ENCODE assay signal across 17 cellular contexts in genomic region chr9:9091387-9091786, GRCh38.
"Had no signal": no experiment of that assay in that cellular context is flagged by ENCODE, and none has a peak within 500 bp of the region (broad histone marks: within the 10 kb centered on the region; RNA-seq: fewer than 3 reads in every experiment).

No MANE protein-coding gene starts in this region.

- H3K9me3 Mint-ChIP-seq: endodermal cell had no signal

- H3K4me1 Mint-ChIP-seq: activated CD4-positive, alpha-beta T cell treated with anti-CD3 and anti-CD28 coated beads, Interleukin-2, amount 10 ng/mL, durations not matched to agents 7 days and 5 days; endodermal cell; natural killer cell had no signal

- H3K36me3 Mint-ChIP-seq: activated naive CD8-positive, alpha-beta T cell; natural killer cell had no signal

- H3K27me3 Mint-ChIP-seq: activated CD4-positive, alpha-beta T cell treated with anti-CD3 and anti-CD28 coated beads, Interleukin-2, amount 10 ng/mL, durations not matched to agents 7 days and 5 days; activated naive CD8-positive, alpha-beta T cell had no signal

- H3K27me3 ChIP-seq: dorsolateral prefrontal cortex, right atrium auricular region had no signal

- H3K27ac ChIP-seq: dorsolateral prefrontal cortex, right atrium auricular region had no signal

- DNase-seq: activated CD4-positive, alpha-beta T cell treated with anti-CD3 and anti-CD28 coated beads, Interleukin-2, amount 10 ng/mL, durations not matched to agents 7 days and 5 days; activated CD4-positive, CD25-positive, alpha-beta regulatory T cell; activated CD8-positive, alpha-beta memory T cell treated with anti-CD3 and anti-CD28 coated beads for 24 hours; activated gamma-delta T cell treated with Interleukin-2 at 50 U/mL for 16 hours; amygdala; dorsolateral prefrontal cortex; endodermal cell; hippocampal formation; left ventricle myocardium superior; mesendoderm; natural killer cell; nucleus accumbens; stimulated activated naive CD8-positive, alpha-beta T cell treated with anti-CD3 and anti-CD28 coated beads, Interleukin-15, Interleukin-2, amounts not matched to agents 100 U/mL and 50 U/mL, for 24 hours; trophoblast cell had no signal

- H3K4me3 ChIP-seq: dorsolateral prefrontal cortex, right atrium auricular region had no signal

- ATAC-seq: left ventricle myocardium superior; natural killer cell; stimulated activated naive CD8-positive, alpha-beta T cell treated with anti-CD3 and anti-CD28 coated beads, Interleukin-15, Interleukin-2, amounts not matched to agents 100 U/mL and 50 U/mL, for 24 hours had no signal

- H3K9me3 ChIP-seq: right atrium auricular region had no signal

- H3K4me1 ChIP-seq: right atrium auricular region had no signal

- H3K36me3 ChIP-seq: right atrium auricular region had no signal

- H3K27ac Mint-ChIP-seq: activated CD4-positive, alpha-beta T cell treated with anti-CD3 and anti-CD28 coated beads, Interleukin-2, amount 10 ng/mL, durations not matched to agents 7 days and 5 days; activated naive CD8-positive, alpha-beta T cell; endodermal cell; natural killer cell; T-helper 2 cell treated with Interferon-gamma antibody and Interleukin-4, amounts not matched to agents 5 μg/mL and 100 μg/mL, for 36 hours had no signal

- H3K4me3 Mint-ChIP-seq: activated CD4-positive, alpha-beta T cell treated with anti-CD3 and anti-CD28 coated beads, Interleukin-2, amount 10 ng/mL, durations not matched to agents 7 days and 5 days; activated naive CD8-positive, alpha-beta T cell; endodermal cell; natural killer cell; T-helper 2 cell treated with Interferon-gamma antibody and Interleukin-4, amounts not matched to agents 5 μg/mL and 100 μg/mL, for 36 hours had no signal
